22 cellular contexts compared by ENCODE assay signal in the genomic region with DNA sequence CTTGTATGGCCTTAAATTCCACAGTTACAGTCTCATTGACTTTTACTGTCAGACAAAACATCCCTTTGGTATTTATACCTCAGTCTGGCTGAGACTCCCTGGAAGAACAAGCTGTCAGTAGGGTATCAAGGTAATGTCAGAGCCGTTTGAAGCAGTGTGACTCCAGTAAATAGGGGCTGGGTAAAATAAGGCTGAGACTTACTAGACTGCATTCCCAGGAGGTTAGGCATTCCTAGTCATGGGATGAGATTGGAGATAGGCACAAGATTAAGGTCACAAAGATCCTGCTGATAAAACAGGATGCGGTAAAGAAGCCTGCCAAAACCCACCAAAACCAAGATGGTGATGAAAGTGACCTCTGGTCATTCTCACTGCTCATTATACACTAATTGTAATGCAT.
DNase-seq lines count a peak whose midpoint lies in the region.
"Had no signal": no experiment of that assay in that cellular context is flagged by ENCODE, and none has a peak within 500 bp of the region (broad histone marks: within the 10 kb centered on the region; RNA-seq: fewer than 3 reads in every experiment).

No MANE protein-coding gene starts in this region.

- H2BK120ac ChIP-seq in mesendoderm (ENCODE audit: low read depth, low read length): no peak overlapping the region

- no peaks in the 10 kb centered on the region for H3K4me1 ChIP-seq in mesendoderm (ENCODE audit: control insufficient read depth, low read depth, low read length)
- H3K4me1 ChIP-seq: A549; BLaER1 treated with 17β-estradiol and CSF1 and Interleukin-3, amounts not matched to agents 10 nM and 100 nM had no signal

- no peak overlapping the region for H3K18ac ChIP-seq in mesendoderm (ENCODE audit: low read length)

- no peak overlapping the region for H4K8ac ChIP-seq in mesendoderm (ENCODE audit: low read depth, low read length)

- peak; percentile 3 for DNase-seq in EH (ENCODE audit: low read depth)
- DNase-seq in HT1080 (ENCODE audit: low read depth): peak; percentile 63
- peak; percentile 25 for DNase-seq in SK-MEL-5 (ENCODE audit: low read depth, low spot score)
- DNase-seq in mesendoderm: peak; percentile 40
- no peak for DNase-seq in stimulated activated CD4-positive, alpha-beta T cell treated with anti-CD3 and anti-CD28 coated beads, Interleukin-1b, Interleukin-23, amount 100 ng/mL, for 48 hours
- no peak for DNase-seq in head of caudate nucleus
- DNase-seq in NCI-H69 (lab: John Stamatoyannopoulos, UW): no peak
- DNase-seq in stimulated activated CD8-positive, alpha-beta memory T cell treated with anti-CD3 and anti-CD28 coated beads, Interleukin-4, amount 100 ng/mL, for 48 hours: no peak
- DNase-seq: AML-193; CD4-positive, alpha-beta T cell; CD8-positive, alpha-beta T cell; DMS 273 treated with DMSO at 0.1 percent for 48 hours; DMS153; DMS53; DMS79; DND-41; GDM1 had no signal

- H2BK5ac ChIP-seq in mesendoderm (ENCODE audit: low read length): no peak overlapping the region

- H3K27ac ChIP-seq in mesendoderm (ENCODE audit: low read depth, low read length): no peak overlapping the region
- H3K27ac ChIP-seq: 22Rv1; A549; BLaER1 treated with 17β-estradiol and CSF1 and Interleukin-3, amounts not matched to agents 10 nM and 100 nM; C4-2B had no signal

- H3K27me3 ChIP-seq in mesendoderm (ENCODE audit: insufficient read depth, low read length, poor library complexity): no peaks in the 10 kb centered on the region
- H3K27me3 ChIP-seq: BLaER1 treated with 17β-estradiol and CSF1 and Interleukin-3, amounts not matched to agents 10 nM and 100 nM had no signal

- intact Hi-C loops in head of caudate nucleus (cut with DNase I): no loop called here

- no peak overlapping the region for H3K56ac ChIP-seq in mesendoderm (ENCODE audit: low read length)

- no peak overlapping the region for H4K5ac ChIP-seq in mesendoderm (ENCODE audit: low read length)

- no CpG with 5 or more reads among the region's 2 CpGs for WGBS in mesendoderm (ENCODE audit: extremely low coverage, insufficient coverage, low lambda C conversion rate)

- H3K23ac ChIP-seq in mesendoderm (ENCODE audit: low read length): no peak overlapping the region

- H2AK5ac ChIP-seq in mesendoderm (ENCODE audit: low read length): no peak overlapping the region

- H3K36me3 ChIP-seq in mesendoderm (ENCODE audit: control insufficient read depth, insufficient read depth, low read length): no peaks in the 10 kb centered on the region
- H3K36me3 ChIP-seq: BLaER1 treated with 17β-estradiol and CSF1 and Interleukin-3, amounts not matched to agents 10 nM and 100 nM had no signal

- H3K79me1 ChIP-seq in mesendoderm (ENCODE audit: low read length): no peaks in the 10 kb centered on the region

- H3K79me2 ChIP-seq in mesendoderm (ENCODE audit: control insufficient read depth, insufficient read depth, low read length): no peaks in the 10 kb centered on the region

- no peak overlapping the region for H3K4ac ChIP-seq in mesendoderm (ENCODE audit: low read depth, low read length)

- in situ Hi-C loops in SK-MEL-5 (cut with HindIII; ENCODE audit: low pct_unique_long_range_greater_than_20kb, low sequenced_read_pairs): no loop called here

- no peak overlapping the region for H3K4me2 ChIP-seq in mesendoderm (ENCODE audit: low read length)
- H3K4me2 ChIP-seq: A549; BLaER1 treated with 17β-estradiol and CSF1 and Interleukin-3, amounts not matched to agents 10 nM and 100 nM had no signal

- no peak overlapping the region for H3K9ac ChIP-seq in mesendoderm (ENCODE audit: low read length)
- H3K9ac ChIP-seq: BLaER1 treated with 17β-estradiol and CSF1 and Interleukin-3, amounts not matched to agents 10 nM and 100 nM had no signal

- H3K4me3 ChIP-seq in mesendoderm (ENCODE audit: low read length): no peak overlapping the region
- H3K4me3 ChIP-seq: A549; BLaER1 treated with 17β-estradiol and CSF1 and Interleukin-3, amounts not matched to agents 10 nM and 100 nM; GM12878 had no signal

- no peak overlapping the region for H2BK15ac ChIP-seq in mesendoderm (replicated peaks; ENCODE audit: low read depth)

Comparison
In these comparisons a context has a peak if more than half of its experiments do, and no peak if none do; other contexts are left out.
1. DNase-seq: peak in EH (single experiment), HT1080 (single experiment), SK-MEL-5 (single experiment) and mesendoderm (single experiment); none in stimulated activated CD4-positive, alpha-beta T cell treated with anti-CD3 and anti-CD28 coated beads, Interleukin-1b, Interleukin-23, amount 100 ng/mL, for 48 hours (single experiment), head of caudate nucleus (0 of 42), NCI-H69 (single experiment) and stimulated activated CD8-positive, alpha-beta memory T cell treated with anti-CD3 and anti-CD28 coated beads, Interleukin-4, amount 100 ng/mL, for 48 hours (single experiment).